ENCODE assay signal across 10 cellular contexts in the genomic region with DNA sequence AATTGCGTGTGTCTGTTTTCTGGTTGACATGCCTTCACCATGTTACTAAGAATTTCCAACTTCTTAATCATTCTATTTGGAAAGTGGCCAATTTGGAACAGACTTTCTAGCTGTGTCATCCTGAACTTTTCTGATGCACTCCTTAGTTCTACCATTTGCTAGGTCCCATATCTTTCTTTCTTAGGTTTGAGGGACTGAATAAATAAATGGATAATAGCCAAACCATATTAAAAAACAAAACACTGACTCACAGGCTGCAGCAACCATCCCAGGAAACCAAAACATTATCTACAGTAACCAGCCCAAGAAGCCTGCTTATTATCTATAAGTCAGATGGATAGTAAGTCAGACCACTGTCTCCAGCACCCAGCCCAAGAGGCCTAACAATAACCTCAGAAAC. TPM values are rescaled to one million over a fixed set of nuclear protein-coding genes. Genes with fewer than 3 reads are reported as not detected.
DNase-seq lines count a peak whose midpoint lies in the region; ATAC-seq, FAIRE-seq and TF ChIP-seq lines count a peak whose summit lies in the region.
"Had no signal": no experiment of that assay in that cellular context is flagged by ENCODE, and none has a peak within 500 bp of the region (broad histone marks: within the 10 kb centered on the region; RNA-seq: fewer than 3 reads in every experiment).

No MANE protein-coding gene starts in this region.

- peak overlapping the region in 1 of 2 experiments; percentile 6 for H3K18ac ChIP-seq in mesenchymal stem cell (ENCODE audit: low read depth in 1 of 2, low read length in 2 of 2)

- H3K27ac ChIP-seq in mesenchymal stem cell (ENCODE audit: low read length, poor library complexity, severe bottlenecking), result peak overlapping the region; percentile 16
- peak overlapping the region in 1 of 4 donors; percentile 40 for H3K27ac ChIP-seq in Peyer's patch
- H3K27ac ChIP-seq: HL-60 had no signal

- H2AK5ac ChIP-seq in mesenchymal stem cell (ENCODE audit: low read length, severe bottlenecking), result peak overlapping the region; percentile 34

- no peak overlapping the region for H2BK5ac ChIP-seq in mesenchymal stem cell (ENCODE audit: low read depth, low read length, poor library complexity, severe bottlenecking)

- CTCF ChIA-PET in AG04449 (lab: Yijun Ruan, JAX), result no interaction called here

- H3K4ac ChIP-seq in mesenchymal stem cell (ENCODE audit: low read depth in 1 of 2, low read length in 2 of 2), result no peak overlapping the region

- H3K23ac ChIP-seq in mesenchymal stem cell (ENCODE audit: low read length in 2 of 2), result no peak overlapping the region

- H2AFZ ChIP-seq in mesenchymal stem cell (ENCODE audit: low read depth, low read length), result no peak overlapping the region

- H3K27me3 ChIP-seq in bronchial epithelial cell (ENCODE audit: control insufficient read depth, insufficient read depth, low read length) (no peaks in the 10 kb centered on the region), mesenchymal stem cell (ENCODE audit: control insufficient read depth in 1 of 2, insufficient read depth in 1 of 2, low read length in 2 of 2) (no peaks in the 10 kb centered on the region), Peyer's patch (no peaks in the 10 kb centered on the region)

- no peak for TF ChIP-seq POLR2A in Peyer's patch (IDR thresholded peaks at IDR 0.05)

- H3K14ac ChIP-seq in mesenchymal stem cell (ENCODE audit: low read length in 2 of 2), result no peak overlapping the region

- no peak for FAIRE-seq in bronchial epithelial cell (lab: Jason Lieb, UNC)

- no peaks in the 10 kb centered on the region for H3K9me3 ChIP-seq in mesenchymal stem cell (ENCODE audit: control insufficient read depth, low read length)
- no peaks in the 10 kb centered on the region for H3K9me3 ChIP-seq in Peyer's patch

- H2BK15ac ChIP-seq in mesenchymal stem cell (ENCODE audit: low read depth, poor library complexity, severe bottlenecking), result no peak overlapping the region

- H3K36me3 ChIP-seq in bronchial epithelial cell (ENCODE audit: control insufficient read depth, insufficient read depth, low read length) (no peaks in the 10 kb centered on the region), mesenchymal stem cell (ENCODE audit: control insufficient read depth in 1 of 2, insufficient read depth in 2 of 2, low read depth in 1 of 2, low read length in 2 of 2) (no peaks in the 10 kb centered on the region), Peyer's patch (no peaks in the 10 kb centered on the region)

- H2BK12ac ChIP-seq in mesenchymal stem cell (ENCODE audit: low read length in 2 of 2), result peak overlapping the region in 1 of 2 experiments; percentile 23

- peak overlapping the region; percentile 36 for H3K9ac ChIP-seq in mesenchymal stem cell (ENCODE audit: low read length)

- H3K4me2 ChIP-seq in mesenchymal stem cell (ENCODE audit: low read length, poor library complexity, severe bottlenecking), result no peak overlapping the region

- DNase-seq in AG04449 (ENCODE audit: low read depth, low spot score) (peak; percentile 84), LHCN-M2 (ENCODE audit: low read depth) (peak; percentile 98), bronchial epithelial cell (ENCODE audit: low read depth) (peak; percentile 96), mesenchymal stem cell (peak; percentile 88), Peyer's patch (no peak), activated gamma-delta T cell (lab: John Stamatoyannopoulos, UW) (no peak), NCI-H146 (lab: John Stamatoyannopoulos, UW) (no peak)
- DNase-seq: H7 had no signal

- WGBS in mesenchymal stem cell, result no CpG with 5 or more reads among the region's 1 CpG

- no peak for TF ChIP-seq CTCF in AG04449 (IDR thresholded peaks at IDR 0.05; ENCODE audit: insufficient read depth, low read length, missing control alignments)
- no peak for TF ChIP-seq CTCF in bronchial epithelial cell (IDR thresholded peaks at IDR 0.05; ENCODE audit: insufficient read depth, low read length, severe bottlenecking)
- no peak for TF ChIP-seq CTCF in Peyer's patch (IDR thresholded peaks at IDR 0.05)

- H3K4me1 ChIP-seq in mesenchymal stem cell (ENCODE audit: control insufficient read depth, insufficient read depth, low read depth, low read length) (peaks cover 11% of the 10 kb centered on the region), Peyer's patch (peaks cover 0 to 11% (median 4%) of the 10 kb centered on the region in 4 donors)

- no peak overlapping the region for H2BK120ac ChIP-seq in mesenchymal stem cell (ENCODE audit: low read depth, low read length)

- no peak for ATAC-seq in GM19467 (IDR thresholded peaks at IDR 0.05; ENCODE audit: unreplicated experiment)

- H4K8ac ChIP-seq in mesenchymal stem cell (ENCODE audit: low read length), result no peak overlapping the region

- no peaks in the 10 kb centered on the region for H3K79me1 ChIP-seq in mesenchymal stem cell (replicated peaks; ENCODE audit: low read length, poor library complexity, severe bottlenecking)

- POLR2A ChIA-PET in AG04449 (lab: Yijun Ruan, JAX), result no interaction called here

- H3K4me3 ChIP-seq in AG04449 (ENCODE audit: low read depth, low read length) (no peak overlapping the region), bronchial epithelial cell (ENCODE audit: low read depth, low read length) (no peak overlapping the region), mesenchymal stem cell (ENCODE audit: insufficient read depth in 1 of 2, low read depth in 1 of 2, low read length in 2 of 2) (no peak overlapping the region), Peyer's patch (no peak overlapping the region)

- H4K91ac ChIP-seq in mesenchymal stem cell (ENCODE audit: low read length), result no peak overlapping the region

RNA-seq across cellular contexts. Expression of gene PLET1, which starts 57.5 kb away (rescaled TPM):
- total RNA-seq in LHCN-M2 (2014; rRNA removed), result not detected in 2 replicates
- not detected for polyA plus RNA-seq in LHCN-M2 (2012)
- not detected in 2 replicates for total RNA-seq in bronchial epithelial cell
- not detected for polyA plus RNA-seq in mesenchymal stem cell (2013, experiment 1 of 2)
- polyA plus RNA-seq in mesenchymal stem cell (2013, experiment 2 of 2), result not detected
- not detected for total RNA-seq in Peyer's patch
- total RNA-seq: H7 had no signal

Comparison
In these comparisons a context has a peak if more than half of its experiments do, and no peak if none do; other contexts are left out.
1. DNase-seq: peak in AG04449 (single experiment), LHCN-M2 (single experiment), bronchial epithelial cell (single experiment) and mesenchymal stem cell (single experiment); none in Peyer's patch (0 of 3), activated gamma-delta T cell (single experiment) and NCI-H146 (single experiment).